ENCODE assay signal across 10 cellular contexts in the genomic region with DNA sequence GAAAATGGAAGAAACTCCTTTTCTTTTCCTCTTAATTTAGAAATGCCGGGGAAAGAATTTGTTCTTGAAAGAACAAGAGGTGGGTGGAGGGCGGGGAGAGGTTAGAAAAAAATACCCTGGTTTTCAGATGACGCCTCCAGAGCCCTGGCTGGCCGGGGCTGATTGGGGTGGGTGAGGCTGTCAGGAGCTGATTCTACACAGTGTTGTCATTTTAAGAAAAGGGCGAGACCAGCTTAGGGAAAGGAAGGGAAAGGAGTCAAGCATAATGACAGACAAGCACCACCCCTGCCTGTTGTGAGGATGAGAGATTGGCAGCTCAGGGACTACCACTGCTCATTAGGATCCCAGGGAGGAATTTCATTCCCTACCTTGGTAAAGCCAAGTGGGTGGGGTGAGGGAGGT. TPM values are rescaled to one million over a fixed set of nuclear protein-coding genes. Genes with fewer than 3 reads are reported as not detected.
DNase-seq lines count a peak whose midpoint lies in the region; ATAC-seq and TF ChIP-seq lines count a peak whose summit lies in the region.
"Had no signal": no experiment of that assay in that cellular context is flagged by ENCODE, and none has a peak within 500 bp of the region (broad histone marks: within the 10 kb centered on the region; RNA-seq: fewer than 3 reads in every experiment).

No MANE protein-coding gene starts in this region.

- H3K9ac ChIP-seq in rectal smooth muscle tissue (ENCODE audit: low read length), result no peak overlapping the region

- H3K27me3 ChIP-seq in ascending aorta (no peaks in the 10 kb centered on the region), left ventricle myocardium inferior (ENCODE audit: low read depth) (no peaks in the 10 kb centered on the region), rectal smooth muscle tissue (ENCODE audit: control insufficient read depth, insufficient read depth, low read length) (no peaks in the 10 kb centered on the region)

- TF ChIP-seq CTCF in ascending aorta (IDR thresholded peaks at IDR 0.05), result no peak
- no peak for TF ChIP-seq CTCF in left ventricle myocardium inferior (IDR thresholded peaks at IDR 0.05; ENCODE audit: borderline replicate concordance)
- TF ChIP-seq CTCF in natural killer cell (IDR thresholded peaks at IDR 0.05), result no peak
- no peak for TF ChIP-seq CTCF in glutamatergic neuron (IDR thresholded peaks at IDR 0.05; ENCODE audit: partially characterized antibody, unreplicated experiment)

- H3K27ac Mint-ChIP-seq in natural killer cell, result no peak overlapping the region
- no peak overlapping the region for H3K27ac Mint-ChIP-seq in glutamatergic neuron (ENCODE audit: unreplicated experiment)
- H3K27ac Mint-ChIP-seq: activated CD4-positive, alpha-beta T cell treated with anti-CD3 and anti-CD28 coated beads, Interleukin-2, amount 10 ng/mL, durations not matched to agents 7 days and 5 days; immature natural killer cell had no signal

- peaks cover 12 to 57% of the 10 kb centered on the region in 2 donors for H3K4me1 ChIP-seq in ascending aorta
- H3K4me1 ChIP-seq in left ventricle myocardium inferior, result peaks cover 24% of the 10 kb centered on the region
- H3K4me1 ChIP-seq in rectal smooth muscle tissue (ENCODE audit: control insufficient read depth, insufficient read depth, low read length), result peaks cover 19% of the 10 kb centered on the region

- H3K27ac ChIP-seq in ascending aorta (peak overlapping the region; percentile 93 to 97), left ventricle myocardium inferior (replicated peaks) (peak overlapping the region; percentile 82), rectal smooth muscle tissue (ENCODE audit: low read depth, low read length) (peak overlapping the region; percentile 59)

- DNase-seq in Daoy (ENCODE audit: low read depth), result peak; percentile 37
- peak in 1 of 2 donors; percentile 92 for DNase-seq in ascending aorta (ENCODE audit: low spot score in 2 of 2)
- peak; percentile 43 for DNase-seq in left ventricle myocardium inferior
- no peak for DNase-seq in natural killer cell
- DNase-seq in DMS 273 treated with DMSO at 0.1 percent for 48 hours (lab: John Stamatoyannopoulos, UW), result no peak
- DNase-seq in activated CD4-positive, alpha-beta T cell treated with anti-CD3 and anti-CD28 coated beads for 4 hours, result no peak
- DNase-seq in glutamatergic neuron, result no peak
- DNase-seq: activated CD4-positive, alpha-beta T cell treated with anti-CD3 and anti-CD28 coated beads, Interleukin-2, amount 10 ng/mL, durations not matched to agents 7 days and 5 days; immature natural killer cell had no signal

- H3K36me3 Mint-ChIP-seq in natural killer cell (no peaks in the 10 kb centered on the region), glutamatergic neuron (ENCODE audit: unreplicated experiment) (peaks cover 9% of the 10 kb centered on the region)
- H3K36me3 Mint-ChIP-seq: immature natural killer cell had no signal

- H3K4me1 Mint-ChIP-seq in natural killer cell (no peaks in the 10 kb centered on the region), glutamatergic neuron (ENCODE audit: low read depth, unreplicated experiment) (peaks cover 4% of the 10 kb centered on the region)
- H3K4me1 Mint-ChIP-seq: activated CD4-positive, alpha-beta T cell treated with anti-CD3 and anti-CD28 coated beads, Interleukin-2, amount 10 ng/mL, durations not matched to agents 7 days and 5 days; immature natural killer cell had no signal

- no peaks in the 10 kb centered on the region for H3K36me3 ChIP-seq in ascending aorta
- no peaks in the 10 kb centered on the region for H3K36me3 ChIP-seq in left ventricle myocardium inferior
- no peaks in the 10 kb centered on the region for H3K36me3 ChIP-seq in rectal smooth muscle tissue (ENCODE audit: control insufficient read depth, insufficient read depth, low read length)

- no peak for ATAC-seq in natural killer cell

- H3K4me3 Mint-ChIP-seq in natural killer cell (no peak overlapping the region), glutamatergic neuron (ENCODE audit: unreplicated experiment) (no peak overlapping the region)
- H3K4me3 Mint-ChIP-seq: activated CD4-positive, alpha-beta T cell treated with anti-CD3 and anti-CD28 coated beads, Interleukin-2, amount 10 ng/mL, durations not matched to agents 7 days and 5 days; immature natural killer cell had no signal

- H3K27me3 Mint-ChIP-seq in natural killer cell (ENCODE audit: low read depth in 2 of 2) (peaks cover 24 to 43% of the 10 kb centered on the region in 2 donors), glutamatergic neuron (ENCODE audit: unreplicated experiment) (peaks cover 4% of the 10 kb centered on the region)

- intact Hi-C loops in ascending aorta (cut with DNase I), result loop anchor here (1.0 to 5.0 kb wide), 2 partner anchors 13 to 771 kb away; partner anchors contain the start of gene AGBL3
- intact Hi-C loops in left ventricle myocardium inferior (cut with micrococcal nuclease), result no loop called here
- intact Hi-C loops in natural killer cell (cut with micrococcal nuclease), result no loop called here

- H3K4me3 ChIP-seq in ascending aorta (peak overlapping the region in 1 of 2 donors; percentile 54), left ventricle myocardium inferior (peak overlapping the region; percentile 50), rectal smooth muscle tissue (ENCODE audit: low read length) (peak overlapping the region; percentile 5)

- H3K9me3 Mint-ChIP-seq in natural killer cell (no peaks in the 10 kb centered on the region), glutamatergic neuron (ENCODE audit: unreplicated experiment) (peaks cover 3% of the 10 kb centered on the region)
- H3K9me3 Mint-ChIP-seq: activated CD4-positive, alpha-beta T cell treated with anti-CD3 and anti-CD28 coated beads, Interleukin-2, amount 10 ng/mL, durations not matched to agents 7 days and 5 days; immature natural killer cell had no signal

- no peaks in the 10 kb centered on the region for H3K9me3 ChIP-seq in ascending aorta
- H3K9me3 ChIP-seq in left ventricle myocardium inferior (replicated peaks), result no peaks in the 10 kb centered on the region

RNA-seq across cellular contexts. Expression of gene FAM180A, which starts 9.9 kb away (rescaled TPM):
- total RNA-seq in Daoy (2014; rRNA removed; shearing (Covaris generic)), result not detected in 2 replicates
- total RNA-seq in ascending aorta, result 121 TPM
- total RNA-seq in left ventricle myocardium inferior, result 19.7 TPM
- not detected for total RNA-seq in natural killer cell
- not detected for total RNA-seq in glutamatergic neuron (ENCODE audit: unreplicated experiment)
- total RNA-seq: activated CD4-positive, alpha-beta T cell treated with anti-CD3 and anti-CD28 coated beads, Interleukin-2, amount 10 ng/mL, durations not matched to agents 7 days and 5 days had no signal

RNA-seq across cellular contexts. Expression of gene SLC13A4, which starts 30.5 kb away (rescaled TPM):
- not detected in 2 replicates for total RNA-seq in Daoy (2014; rRNA removed; shearing (Covaris generic))
- 0.21 TPM for total RNA-seq in ascending aorta
- total RNA-seq in left ventricle myocardium inferior, result 0.44 TPM
- total RNA-seq in natural killer cell, result not detected
- total RNA-seq in glutamatergic neuron (ENCODE audit: unreplicated experiment), result not detected
- total RNA-seq: activated CD4-positive, alpha-beta T cell treated with anti-CD3 and anti-CD28 coated beads, Interleukin-2, amount 10 ng/mL, durations not matched to agents 7 days and 5 days had no signal

Comparison
In these comparisons a context has a peak if more than half of its experiments do, and no peak if none do; other contexts are left out.
1. DNase-seq: peak in Daoy (single experiment) and left ventricle myocardium inferior (single experiment); none in natural killer cell (single experiment), DMS 273 treated with DMSO at 0.1 percent for 48 hours (single experiment), activated CD4-positive, alpha-beta T cell treated with anti-CD3 and anti-CD28 coated beads for 4 hours (0 of 2) and glutamatergic neuron (single experiment).
2. RNA of gene FAM180A, which starts 9.9 kb away (total RNA-seq): 121 TPM in ascending aorta (single experiment) and 19.7 TPM in left ventricle myocardium inferior (single experiment); not detected in Daoy, not detected in natural killer cell and not detected in glutamatergic neuron (single experiment); every median in the first group is over 10 times any median in the second.
3. Peak in every context shown above with its lines, with median percentiles within 50 percentile points of each other: H3K27ac ChIP-seq.